8 cellular contexts compared by ENCODE assay signal in genomic region chr17:15966183-15966878, GRCh38. TPM values are rescaled to one million over a fixed set of nuclear protein-coding genes. Genes with fewer than 3 reads are reported as not detected.
DNase-seq lines count a peak whose midpoint lies in the region; ATAC-seq, FAIRE-seq and TF ChIP-seq lines count a peak whose summit lies in the region.

No MANE protein-coding gene starts in this region.

- no peaks in the 10 kb centered on the region for H3K9me3 Mint-ChIP-seq in endothelial cell (ENCODE audit: unreplicated experiment)
- no peaks in the 10 kb centered on the region for H3K9me3 Mint-ChIP-seq in stimulated activated memory B cell treated with anti-CD40 and anti-IgM and Interleukin-4, amounts not matched to agents 10 μg/mL and 1 μg/mL and 100 μg/mL, for 72 hours

- H3K9me3 ChIP-seq in ES-I3 (ENCODE audit: control insufficient read depth, insufficient read depth, low read length), result no peaks in the 10 kb centered on the region
- no peaks in the 10 kb centered on the region for H3K9me3 ChIP-seq in neural cell (ENCODE audit: low read length)

- H3K9ac ChIP-seq in ES-I3 (ENCODE audit: low read depth, low read length), result peak overlapping the region; percentile 45
- H3K9ac ChIP-seq in neural cell (ENCODE audit: low read length), result peak overlapping the region; percentile 55

- FAIRE-seq in H54 (lab: Jason Lieb, UNC), result no peak

- no peak for TF ChIP-seq RAD21 in neural cell (conservative IDR thresholded peaks at IDR 0.05)

- TF ChIP-seq CTCF in endothelial cell (IDR thresholded peaks at IDR 0.05; ENCODE audit: unreplicated experiment) (no peak), neural cell (IDR thresholded peaks at IDR 0.05; ENCODE audit: poor library complexity, severe bottlenecking) (no peak)

- peak; percentile 41 for DNase-seq in NCI-H774 (lab: John Stamatoyannopoulos, UW)
- DNase-seq in endothelial cell (ENCODE audit: low spot score), result peak; percentile 20
- no peak for DNase-seq in H54 (ENCODE audit: insufficient read length, low spot score)
- no peak for DNase-seq in activated CD4-positive, CD25-positive, alpha-beta regulatory T cell treated with anti-CD3 and anti-CD28 coated beads, Interleukin-2, amount 50 U/mL, for 72 hours
- DNase-seq in stimulated activated CD8-positive, alpha-beta memory T cell treated with anti-CD3 and anti-CD28 coated beads, Interleukin-4, amount 100 ng/mL, for 48 hours, result no peak

- ATAC-seq in stimulated activated memory B cell treated with anti-CD40 and anti-IgM and Interleukin-4, amounts not matched to agents 10 μg/mL and 1 μg/mL and 100 μg/mL, for 72 hours, result no peak

- H4K20me1 ChIP-seq in neural cell (ENCODE audit: insufficient read depth), result no peaks in the 10 kb centered on the region

- TF ChIP-seq POLR2A in H54 (IDR thresholded peaks at IDR 0.05; ENCODE audit: low read depth, low read length), result no peak

- peak overlapping the region; percentile 52 for H3K27ac ChIP-seq in neural cell (ENCODE audit: low read length)

- TF ChIP-seq EP300 in neural cell (conservative IDR thresholded peaks at IDR 0.05; ENCODE audit: poor library complexity, severe bottlenecking), result peak; percentile 46

- peaks cover 28% of the 10 kb centered on the region for H3K4me1 Mint-ChIP-seq in endothelial cell (ENCODE audit: unreplicated experiment)
- H3K4me1 Mint-ChIP-seq in stimulated activated memory B cell treated with anti-CD40 and anti-IgM and Interleukin-4, amounts not matched to agents 10 μg/mL and 1 μg/mL and 100 μg/mL, for 72 hours, result peaks cover 16% of the 10 kb centered on the region

- peak overlapping the region; percentile 52 for H2AFZ ChIP-seq in neural cell (ENCODE audit: low read depth, low read length)

- no peaks in the 10 kb centered on the region for H3K36me3 Mint-ChIP-seq in endothelial cell (ENCODE audit: low read depth, unreplicated experiment)
- no peaks in the 10 kb centered on the region for H3K36me3 Mint-ChIP-seq in stimulated activated memory B cell treated with anti-CD40 and anti-IgM and Interleukin-4, amounts not matched to agents 10 μg/mL and 1 μg/mL and 100 μg/mL, for 72 hours

- H3K27ac Mint-ChIP-seq in endothelial cell (ENCODE audit: unreplicated experiment), result peak overlapping the region; percentile 94
- H3K27ac Mint-ChIP-seq in stimulated activated memory B cell treated with anti-CD40 and anti-IgM and Interleukin-4, amounts not matched to agents 10 μg/mL and 1 μg/mL and 100 μg/mL, for 72 hours, result no peak overlapping the region

- H3K79me2 ChIP-seq in neural cell (replicated peaks; ENCODE audit: insufficient read depth, low read length), result no peaks in the 10 kb centered on the region

- no peak overlapping the region for H3K4me2 ChIP-seq in neural cell (ENCODE audit: low read length)

- peak overlapping the region; percentile 23 for H3K4me3 ChIP-seq in neural cell (ENCODE audit: low read length)

- H3F3A ChIP-seq in neural cell (ENCODE audit: insufficient read depth, low read length, poor library complexity, severe bottlenecking), result no peaks in the 10 kb centered on the region

- H3K36me3 ChIP-seq in ES-I3 (ENCODE audit: insufficient read depth, low read length) (no peaks in the 10 kb centered on the region; the same call in 1 of the 2 replicates), neural cell (ENCODE audit: insufficient read depth, low read length) (no peaks in the 10 kb centered on the region)

- H3K9me2 ChIP-seq in neural cell (ENCODE audit: insufficient read depth, low read length), result no peaks in the 10 kb centered on the region

- no peaks in the 10 kb centered on the region for H3K27me3 ChIP-seq in neural cell (ENCODE audit: insufficient read depth, low read depth, low read length)

- H3K27me3 Mint-ChIP-seq in endothelial cell (ENCODE audit: unreplicated experiment), result peaks cover 6% of the 10 kb centered on the region
- peaks cover 55% of the 10 kb centered on the region for H3K27me3 Mint-ChIP-seq in stimulated activated memory B cell treated with anti-CD40 and anti-IgM and Interleukin-4, amounts not matched to agents 10 μg/mL and 1 μg/mL and 100 μg/mL, for 72 hours

- H3K4me3 Mint-ChIP-seq in endothelial cell (ENCODE audit: unreplicated experiment), result peak overlapping the region; percentile 60
- H3K4me3 Mint-ChIP-seq in stimulated activated memory B cell treated with anti-CD40 and anti-IgM and Interleukin-4, amounts not matched to agents 10 μg/mL and 1 μg/mL and 100 μg/mL, for 72 hours, result no peak overlapping the region

- H3K4me1 ChIP-seq in ES-I3 (ENCODE audit: insufficient read depth, low read length), result peaks cover 36% of the 10 kb centered on the region

TF ChIP-seq in neural cell, 6 proteins besides CTCF, POLR2A, EP300 and RAD21:
- TF ChIP-seq SMC3 (conservative IDR thresholded peaks at IDR 0.05; ENCODE audit: poor library complexity) (no peak), MXI1 (conservative IDR thresholded peaks at IDR 0.05; ENCODE audit: poor library complexity, severe bottlenecking) (no peak), EZH2 (IDR thresholded peaks at IDR 0.05; ENCODE audit: borderline replicate concordance, insufficient read depth, low read length, poor library complexity, severe bottlenecking) (no peak), TAF1 (IDR thresholded peaks at IDR 0.05; ENCODE audit: low read depth) (peak; percentile 29), POLR2AphosphoS5 (IDR thresholded peaks at IDR 0.05) (no peak), REST (IDR thresholded peaks at IDR 0.05; ENCODE audit: borderline replicate concordance) (peak; percentile 58)

RNA-seq across cellular contexts. Expression of gene ADORA2B, which starts 21.4 kb away (rescaled TPM):
- 5.2 TPM for total RNA-seq in endothelial cell (ENCODE audit: unreplicated experiment)
- 0.78 TPM in 1 of 2 replicates, not detected in the other for polyA plus RNA-seq in neural cell
- 0.49 TPM in 1 of 2 replicates, not detected in the other for polyA minus RNA-seq in neural cell

RNA-seq across cellular contexts. Expression of gene ZSWIM7, which starts 33.2 kb away (rescaled TPM):
- total RNA-seq in endothelial cell (ENCODE audit: unreplicated experiment), result 39.4 TPM
- polyA plus RNA-seq in neural cell, result 34.0 and 51.2 TPM in 2 replicates
- polyA minus RNA-seq in neural cell, result 12.0 and 13.1 TPM in 2 replicates

RNA-seq across cellular contexts. Expression of gene TTC19, which starts 33.3 kb away (rescaled TPM):
- total RNA-seq in endothelial cell (ENCODE audit: unreplicated experiment), result 29.6 TPM
- 88.7 and 97.8 TPM in 2 replicates for polyA plus RNA-seq in neural cell
- 78.5 and 92.0 TPM in 2 replicates for polyA minus RNA-seq in neural cell

Comparison
In these comparisons a context has a peak if more than half of its experiments do, and no peak if none do; other contexts are left out.
1. DNase-seq: peak in NCI-H774 (single experiment) and endothelial cell (single experiment); none in H54 (single experiment), activated CD4-positive, CD25-positive, alpha-beta regulatory T cell treated with anti-CD3 and anti-CD28 coated beads, Interleukin-2, amount 50 U/mL, for 72 hours (single experiment) and stimulated activated CD8-positive, alpha-beta memory T cell treated with anti-CD3 and anti-CD28 coated beads, Interleukin-4, amount 100 ng/mL, for 48 hours (single experiment).